ENCODE assay signal across 8 cellular contexts in the genomic region with DNA sequence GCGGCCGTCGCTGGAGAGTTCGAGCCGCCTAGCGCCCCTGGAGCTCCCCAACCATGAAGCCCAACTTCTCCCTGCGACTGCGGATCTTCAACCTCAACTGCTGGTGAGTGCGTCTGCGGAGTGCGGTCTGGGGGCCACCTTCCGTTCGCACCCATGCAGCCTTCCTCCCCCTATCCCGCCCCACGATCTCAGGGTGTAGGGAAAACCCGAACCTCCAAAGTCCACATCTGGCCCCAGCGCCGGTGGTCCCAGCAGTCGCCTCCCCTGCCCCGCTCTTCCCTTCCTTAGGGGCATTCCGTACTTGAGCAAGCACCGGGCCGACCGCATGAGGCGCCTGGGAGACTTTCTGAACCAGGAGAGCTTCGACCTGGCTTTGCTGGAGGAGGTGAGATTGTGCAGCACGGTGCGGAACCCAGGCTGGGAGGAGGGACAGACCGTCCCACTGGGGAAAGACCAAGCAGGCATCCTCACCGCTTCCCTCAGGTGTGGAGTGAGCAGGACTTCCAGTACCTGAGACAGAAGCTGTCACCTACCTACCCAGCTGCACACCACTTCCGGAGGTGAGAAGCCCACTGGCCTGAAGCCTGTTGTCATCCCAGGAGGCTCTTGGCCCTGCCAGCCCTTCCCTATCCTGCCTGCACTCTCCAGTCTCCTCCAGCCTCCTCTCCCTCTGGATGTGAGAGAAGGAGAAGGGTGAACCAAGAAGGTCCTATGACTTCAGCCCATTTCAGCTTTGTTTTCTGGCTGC. TPM values are rescaled to one million over a fixed set of nuclear protein-coding genes. Genes with fewer than 3 reads are reported as not detected.
DNase-seq lines count a peak whose midpoint lies in the region; ATAC-seq and TF ChIP-seq lines count a peak whose summit lies in the region.

No MANE protein-coding gene starts in this region.

- peak overlapping the region; percentile 87 to 97 (median 93) for H3K27ac Mint-ChIP-seq in naive thymus-derived CD4-positive, alpha-beta T cell

- ATAC-seq in HG02840 (IDR thresholded peaks at IDR 0.05; ENCODE audit: low FRiP score, unreplicated experiment) = peak; percentile 13
- ATAC-seq in naive thymus-derived CD4-positive, alpha-beta T cell = peak; percentile 60

- DNase-seq in stimulated activated CD4-positive, alpha-beta T cell treated with anti-CD3 and anti-CD28 coated beads, Interleukin-12 subunit alpha, Interleukin-12 subunit beta, amount 100 ng/mL, for 4 hours = peak; percentile 45
- no peak for DNase-seq in stimulated activated CD4-positive, alpha-beta T cell treated with anti-CD3 and anti-CD28 coated beads, Interleukin-2, amount 100 ng/mL, for 48 hours
- DNase-seq in NCI-H2107 treated with DMSO at 0.1 percent for 48 hours (lab: John Stamatoyannopoulos, UW; ENCODE audit: unreplicated experiment) (peak; percentile 29), erythroblast (lab: John Stamatoyannopoulos, UW) (peak; percentile 69 to 70), NCI-H1048 (lab: John Stamatoyannopoulos, UW) (no peak)
- DNase-seq in activated CD8-positive, alpha-beta memory T cell treated with anti-CD3 and anti-CD28 coated beads, Interleukin-2, amount 50 U/mL, for 4 hours = peak; percentile 52
- DNase-seq in naive thymus-derived CD4-positive, alpha-beta T cell = peak in 5 of 9 donors; percentile 47 to 60 (median 54)

- peaks cover 0 to 33% (median 4%) of the 10 kb centered on the region in 3 experiments for H3K36me3 ChIP-seq in naive thymus-derived CD4-positive, alpha-beta T cell (ENCODE audit: control insufficient read depth in 2 of 3, insufficient read depth in 3 of 3, low read length in 3 of 3)

- H3K4me1 Mint-ChIP-seq in naive thymus-derived CD4-positive, alpha-beta T cell = peaks cover 10 to 33% (median 21%) of the 10 kb centered on the region in 7 donors

- peak overlapping the region; percentile 98 for H3K27ac ChIP-seq in naive thymus-derived CD4-positive, alpha-beta T cell (ENCODE audit: low read depth, low read length)

- no peaks in the 10 kb centered on the region for H3K27me3 ChIP-seq in naive thymus-derived CD4-positive, alpha-beta T cell (ENCODE audit: control insufficient read depth in 2 of 2, insufficient read depth in 2 of 2, low read length in 2 of 2)

- H3K27me3 Mint-ChIP-seq in naive thymus-derived CD4-positive, alpha-beta T cell = peaks cover 0 to 2% (median 0%) of the 10 kb centered on the region in 5 donors

- H3K36me3 Mint-ChIP-seq in naive thymus-derived CD4-positive, alpha-beta T cell = peaks cover 0 to 20% (median 0%) of the 10 kb centered on the region in 5 donors

- TF ChIP-seq POLR2A in erythroblast (IDR thresholded peaks at IDR 0.05; ENCODE audit: low read length) = no peak

- intact Hi-C loops in naive thymus-derived CD4-positive, alpha-beta T cell (cut with micrococcal nuclease) = loop anchor here (1.0 to 10.0 kb wide), 11 partner anchors 8 to 1482 kb away; partner anchors contain the start of genes ZBTB24 (in 2 of the 2), AFG1L (in 1 of the 2), AMD1 (in 1 of the 2) and SEC63 (in 1 of the 2)

- no peaks in the 10 kb centered on the region for H3K9me3 ChIP-seq in naive thymus-derived CD4-positive, alpha-beta T cell (ENCODE audit: control insufficient read depth in 2 of 3, low read length in 3 of 3)

- peaks cover 11% of the 10 kb centered on the region in 2 donors for H3K4me1 ChIP-seq in naive thymus-derived CD4-positive, alpha-beta T cell (ENCODE audit: control insufficient read depth in 2 of 2, insufficient read depth in 2 of 2, low read length in 2 of 2)

- H3K4me3 ChIP-seq in naive thymus-derived CD4-positive, alpha-beta T cell (ENCODE audit: low read length) = peak overlapping the region; percentile 65

- POLR2A ChIA-PET in naive thymus-derived CD4-positive, alpha-beta T cell (lab: Charles Lee) = interaction anchor here (0.5 to 4.5 kb wide), 16 partner anchors 9 to 250 kb away, joined by 3 to 49 read pairs (median 5); partner anchors contain the start of genes AK9, CD164, FIG4 and MICAL1

- peaks cover 0 to 2% (median 0%) of the 10 kb centered on the region in 11 donors for H3K9me3 Mint-ChIP-seq in naive thymus-derived CD4-positive, alpha-beta T cell

- H3K4me3 Mint-ChIP-seq in naive thymus-derived CD4-positive, alpha-beta T cell = peak overlapping the region; percentile 90 to 95 (median 94)

- CTCF ChIA-PET in naive thymus-derived CD4-positive, alpha-beta T cell (lab: Charles Lee) = interaction anchor here (0.9 to 4.1 kb wide), 9 partner anchors 12 to 598 kb away, joined by 3 to 18 read pairs (median 4); partner anchors contain the start of genes AK9, CD164, FIG4 and MICAL1

RNA-seq across cellular contexts. Expression of gene SMPD2, which starts 0.7 kb away (rescaled TPM):
- total RNA-seq in naive thymus-derived CD4-positive, alpha-beta T cell = 10 to 100 TPM; 16.9 to 33.7 (median 19.6) TPM
- 1 to 10 TPM; 5.7 to 9.5 TPM for polyA plus RNA-seq in naive thymus-derived CD4-positive, alpha-beta T cell

RNA-seq across cellular contexts. Expression of gene PPIL6, which starts 0.8 kb away (rescaled TPM):
- 1 to 10 TPM in 1 of 5 experiments, under 1 TPM in 3, not detected in 1; 0.13 to 1.9 (median 0.40) TPM for total RNA-seq in naive thymus-derived CD4-positive, alpha-beta T cell
- under 1 TPM; 0.44 to 0.71 TPM for polyA plus RNA-seq in naive thymus-derived CD4-positive, alpha-beta T cell

RNA-seq across cellular contexts. Expression of gene MICAL1, which starts 14.3 kb away (rescaled TPM):
- total RNA-seq in naive thymus-derived CD4-positive, alpha-beta T cell = 100 to 1,000 TPM in 2 of 5 experiments, 10 to 100 TPM in 3; 61.4 to 125 (median 78.7) TPM
- polyA plus RNA-seq in naive thymus-derived CD4-positive, alpha-beta T cell = 10 to 100 TPM; 18.3 to 22.6 TPM

RNA-seq across cellular contexts. Expression of gene ZBTB24, which starts 41.8 kb away (rescaled TPM):
- total RNA-seq in naive thymus-derived CD4-positive, alpha-beta T cell = 10 to 100 TPM; 10.2 to 26.6 (median 23.4) TPM
- 1 to 10 TPM; 6.9 to 9.0 TPM for polyA plus RNA-seq in naive thymus-derived CD4-positive, alpha-beta T cell

RNA-seq across cellular contexts. Expression of gene CD164, which starts 59.0 kb away (rescaled TPM):
- 100 to 1,000 TPM; 149 to 275 (median 206) TPM for total RNA-seq in naive thymus-derived CD4-positive, alpha-beta T cell
- polyA plus RNA-seq in naive thymus-derived CD4-positive, alpha-beta T cell = 100 to 1,000 TPM; 164 to 252 TPM

Comparison
In these comparisons a context has a peak if more than half of its experiments do, and no peak if none do; other contexts are left out.
1. DNase-seq: peak in stimulated activated CD4-positive, alpha-beta T cell treated with anti-CD3 and anti-CD28 coated beads, Interleukin-12 subunit alpha, Interleukin-12 subunit beta, amount 100 ng/mL, for 4 hours (single experiment), NCI-H2107 treated with DMSO at 0.1 percent for 48 hours (single experiment), activated CD8-positive, alpha-beta memory T cell treated with anti-CD3 and anti-CD28 coated beads, Interleukin-2, amount 50 U/mL, for 4 hours (single experiment), erythroblast (2 of 2) and naive thymus-derived CD4-positive, alpha-beta T cell (5 of 9); none in stimulated activated CD4-positive, alpha-beta T cell treated with anti-CD3 and anti-CD28 coated beads, Interleukin-2, amount 100 ng/mL, for 48 hours (0 of 2) and NCI-H1048 (single experiment).